ENCODE assay signal across 17 cellular contexts in the genomic region with DNA sequence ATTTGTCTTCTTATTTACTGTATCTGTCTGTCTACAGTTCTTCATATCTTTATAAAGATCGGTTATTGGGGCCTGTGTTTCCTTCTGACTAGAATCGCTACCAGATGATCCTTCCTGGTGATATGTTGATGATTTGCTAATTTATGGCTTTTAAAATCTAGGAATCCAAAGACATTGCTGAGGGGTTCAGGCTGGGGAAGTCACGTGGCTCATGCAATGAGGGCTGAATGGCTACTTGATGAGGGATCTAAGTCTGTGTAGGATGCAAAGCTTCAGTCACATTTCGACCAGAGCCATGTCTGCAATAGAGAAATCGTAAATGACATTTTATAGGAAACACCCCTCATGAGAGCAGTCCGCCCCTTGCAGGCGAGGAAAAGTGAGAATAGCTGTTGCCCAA.
A peak's percentile ranks its signal among the peaks of the same experiment; 100 is the strongest.
DNase-seq lines count a peak whose midpoint lies in the region; ATAC-seq and TF ChIP-seq lines count a peak whose summit lies in the region.
"Had no signal": no experiment of that assay in that cellular context is flagged by ENCODE, and none has a peak within 500 bp of the region (broad histone marks: within the 10 kb centered on the region; RNA-seq: fewer than 3 reads in every experiment).

No MANE protein-coding gene starts in this region.

- H3K27ac Mint-ChIP-seq in nephron, result peak overlapping the region in 2 of 3 experiments; percentile 13 to 62
- H3K27ac Mint-ChIP-seq: B cell; CD4-positive, CD25-positive, alpha-beta regulatory T cell; CD8-positive, alpha-beta T cell; HFFc6 had no signal

- peaks cover 6% of the 10 kb centered on the region for H3K27me3 Mint-ChIP-seq in nephron (ENCODE audit: low read depth)
- H3K27me3 Mint-ChIP-seq: CD4-positive, CD25-positive, alpha-beta regulatory T cell had no signal

- H3K4me3 Mint-ChIP-seq in nephron, result no peak overlapping the region
- H3K4me3 Mint-ChIP-seq: B cell; CD4-positive, CD25-positive, alpha-beta regulatory T cell; CD8-positive, alpha-beta T cell; HFFc6 had no signal

- H3K9me3 Mint-ChIP-seq in nephron, result peaks cover 3% of the 10 kb centered on the region
- H3K9me3 Mint-ChIP-seq: CD8-positive, alpha-beta T cell; HFFc6 had no signal

- H3K4me1 Mint-ChIP-seq in nephron, result peaks cover 22% of the 10 kb centered on the region
- H3K4me1 Mint-ChIP-seq: B cell; CD4-positive, CD25-positive, alpha-beta regulatory T cell had no signal

- DNase-seq in SK-N-DZ (ENCODE audit: low spot score), result peak; percentile 23
- no peak for DNase-seq in caudate nucleus (lab: John Stamatoyannopoulos, UW)
- no peak for DNase-seq in A172 (ENCODE audit: low spot score)
- no peak for DNase-seq in NCI-H1105 (lab: John Stamatoyannopoulos, UW)
- DNase-seq: 8988T; Caco-2; CD4-positive, CD25-positive, alpha-beta regulatory T cell; CD8-positive, alpha-beta T cell; DMS153; DND-41; GOT3; HFFc6 had no signal

- H3K36me3 Mint-ChIP-seq in nephron (ENCODE audit: low read depth), result no peaks in the 10 kb centered on the region
- H3K36me3 Mint-ChIP-seq: CD4-positive, CD25-positive, alpha-beta regulatory T cell; CD8-positive, alpha-beta T cell had no signal

- no peak for ATAC-seq in GM18861 (IDR thresholded peaks at IDR 0.05; ENCODE audit: unreplicated experiment)
- ATAC-seq: CD8-positive, alpha-beta T cell had no signal

- peak overlapping the region; percentile 67 for H3K27ac ChIP-seq in caudate nucleus (ENCODE audit: low read depth, low read length)
- H3K27ac ChIP-seq: BLaER1, C4-2B had no signal

- no peak for TF ChIP-seq CTCF in nephron (IDR thresholded peaks at IDR 0.05; ENCODE audit: unreplicated experiment in 3 of 3)
